Comparison of ENCODE assay signal across 1 cellular context in genomic region chr16:29309601-29310000, GRCh38.
TF ChIP-seq lines count a peak whose summit lies in the region.

No MANE protein-coding gene starts in this region.

TF ChIP-seq in HepG2, 621 proteins besides CTCF, POLR2A, EP300 and RAD21:
- TF ChIP-seq, protein P1, sequence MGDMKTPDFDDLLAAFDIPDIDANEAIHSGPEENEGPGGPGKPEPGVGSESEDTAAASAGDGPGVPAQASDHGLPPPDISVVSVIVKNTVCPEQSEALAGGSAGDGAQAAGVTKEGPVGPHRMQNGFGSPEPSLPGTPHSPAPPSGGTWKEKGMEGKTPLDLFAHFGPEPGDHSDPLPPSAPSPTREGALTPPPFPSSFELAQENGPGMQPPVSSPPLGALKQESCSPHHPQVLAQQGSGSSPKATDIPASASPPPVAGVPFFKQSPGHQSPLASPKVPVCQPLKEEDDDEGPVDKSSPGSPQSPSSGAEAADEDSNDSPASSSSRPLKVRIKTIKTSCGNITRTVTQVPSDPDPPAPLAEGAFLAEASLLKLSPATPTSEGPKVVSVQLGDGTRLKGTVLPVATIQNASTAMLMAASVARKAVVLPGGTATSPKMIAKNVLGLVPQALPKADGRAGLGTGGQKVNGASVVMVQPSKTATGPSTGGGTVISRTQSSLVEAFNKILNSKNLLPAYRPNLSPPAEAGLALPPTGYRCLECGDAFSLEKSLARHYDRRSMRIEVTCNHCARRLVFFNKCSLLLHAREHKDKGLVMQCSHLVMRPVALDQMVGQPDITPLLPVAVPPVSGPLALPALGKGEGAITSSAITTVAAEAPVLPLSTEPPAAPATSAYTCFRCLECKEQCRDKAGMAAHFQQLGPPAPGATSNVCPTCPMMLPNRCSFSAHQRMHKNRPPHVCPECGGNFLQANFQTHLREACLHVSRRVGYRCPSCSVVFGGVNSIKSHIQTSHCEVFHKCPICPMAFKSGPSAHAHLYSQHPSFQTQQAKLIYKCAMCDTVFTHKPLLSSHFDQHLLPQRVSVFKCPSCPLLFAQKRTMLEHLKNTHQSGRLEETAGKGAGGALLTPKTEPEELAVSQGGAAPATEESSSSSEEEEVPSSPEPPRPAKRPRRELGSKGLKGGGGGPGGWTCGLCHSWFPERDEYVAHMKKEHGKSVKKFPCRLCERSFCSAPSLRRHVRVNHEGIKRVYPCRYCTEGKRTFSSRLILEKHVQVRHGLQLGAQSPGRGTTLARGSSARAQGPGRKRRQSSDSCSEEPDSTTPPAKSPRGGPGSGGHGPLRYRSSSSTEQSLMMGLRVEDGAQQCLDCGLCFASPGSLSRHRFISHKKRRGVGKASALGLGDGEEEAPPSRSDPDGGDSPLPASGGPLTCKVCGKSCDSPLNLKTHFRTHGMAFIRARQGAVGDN (CRISPR knock-in tag; IDR thresholded peaks at IDR 0.05), result peak; percentile 47
- TF ChIP-seq, protein P2, sequence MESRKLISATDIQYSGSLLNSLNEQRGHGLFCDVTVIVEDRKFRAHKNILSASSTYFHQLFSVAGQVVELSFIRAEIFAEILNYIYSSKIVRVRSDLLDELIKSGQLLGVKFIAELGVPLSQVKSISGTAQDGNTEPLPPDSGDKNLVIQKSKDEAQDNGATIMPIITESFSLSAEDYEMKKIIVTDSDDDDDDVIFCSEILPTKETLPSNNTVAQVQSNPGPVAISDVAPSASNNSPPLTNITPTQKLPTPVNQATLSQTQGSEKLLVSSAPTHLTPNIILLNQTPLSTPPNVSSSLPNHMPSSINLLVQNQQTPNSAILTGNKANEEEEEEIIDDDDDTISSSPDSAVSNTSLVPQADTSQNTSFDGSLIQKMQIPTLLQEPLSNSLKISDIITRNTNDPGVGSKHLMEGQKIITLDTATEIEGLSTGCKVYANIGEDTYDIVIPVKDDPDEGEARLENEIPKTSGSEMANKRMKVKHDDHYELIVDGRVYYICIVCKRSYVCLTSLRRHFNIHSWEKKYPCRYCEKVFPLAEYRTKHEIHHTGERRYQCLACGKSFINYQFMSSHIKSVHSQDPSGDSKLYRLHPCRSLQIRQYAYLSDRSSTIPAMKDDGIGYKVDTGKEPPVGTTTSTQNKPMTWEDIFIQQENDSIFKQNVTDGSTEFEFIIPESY (CRISPR knock-in tag; IDR thresholded peaks at IDR 0.05), result peak; percentile 51; the same call in 1 of the 2 replicates
